28 cellular contexts compared by ENCODE assay signal in genomic region chr17:11874756-11875155, GRCh38.
"Had no signal": no experiment of that assay in that cellular context is flagged by ENCODE, and none has a peak within 500 bp of the region (broad histone marks: within the 10 kb centered on the region; RNA-seq: fewer than 3 reads in every experiment).

No MANE protein-coding gene starts in this region.

- H3K4me1 ChIP-seq: parathyroid adenoma, psoas muscle, right lobe of liver, sigmoid colon, stomach, thyroid gland, tibial nerve, upper lobe of left lung, vagina had no signal

- ATAC-seq: naive thymus-derived CD8-positive, alpha-beta T cell; natural killer cell treated with Interleukin-12 subunit alpha and Interleukin-12 subunit beta and Interleukin-15 and Interleukin-18, amount 100 ng/mL, for 72 hours; psoas muscle; right cardiac atrium; right lobe of liver; stimulated activated effector memory CD8-positive, alpha-beta T cell treated with anti-CD3 and anti-CD28 coated beads, Interleukin-12 subunit alpha, Interleukin-12 subunit beta, amount 100 ng/mL, for 72 hours; stimulated activated naive B cell treated with anti-CD40 and anti-IgM and Interleukin-4, amounts not matched to agents 10 μg/mL and 1 μg/mL and 100 μg/mL, for 72 hours had no signal

- H3K36me3 ChIP-seq: neural progenitor cell, ovary, right lobe of liver, sigmoid colon, stomach, thoracic aorta, thyroid gland, tibial nerve, upper lobe of left lung, vagina had no signal

- H3K27ac ChIP-seq: neural progenitor cell, ovary, parathyroid adenoma, psoas muscle, right lobe of liver, sigmoid colon, stomach, thoracic aorta, thyroid gland, tibial nerve, upper lobe of left lung, vagina had no signal

- H3K36me3 Mint-ChIP-seq: naive thymus-derived CD8-positive, alpha-beta T cell; natural killer cell treated with Interleukin-12 subunit alpha and Interleukin-12 subunit beta and Interleukin-15 and Interleukin-18, amount 100 ng/mL, for 72 hours; neural progenitor cell; stimulated activated effector memory CD8-positive, alpha-beta T cell treated with anti-CD3 and anti-CD28 coated beads, Interleukin-12 subunit alpha, Interleukin-12 subunit beta, amount 100 ng/mL, for 72 hours; stimulated activated naive B cell treated with anti-CD40 and anti-IgM and Interleukin-4, amounts not matched to agents 10 μg/mL and 1 μg/mL and 100 μg/mL, for 72 hours had no signal

- H3K27me3 ChIP-seq: neural progenitor cell, ovary, right lobe of liver, sigmoid colon, thyroid gland, tibial nerve, upper lobe of left lung, vagina had no signal

- H3K4me1 Mint-ChIP-seq: naive thymus-derived CD8-positive, alpha-beta T cell; nephron progenitor cell; neural progenitor cell; stimulated activated effector memory CD8-positive, alpha-beta T cell treated with anti-CD3 and anti-CD28 coated beads, Interleukin-12 subunit alpha, Interleukin-12 subunit beta, amount 100 ng/mL, for 72 hours; stimulated activated naive B cell treated with anti-CD40 and anti-IgM and Interleukin-4, amounts not matched to agents 10 μg/mL and 1 μg/mL and 100 μg/mL, for 72 hours had no signal

- H3K4me3 Mint-ChIP-seq: naive thymus-derived CD8-positive, alpha-beta T cell; natural killer cell treated with Interleukin-12 subunit alpha and Interleukin-12 subunit beta and Interleukin-15 and Interleukin-18, amount 100 ng/mL, for 72 hours; nephron progenitor cell; neural progenitor cell; stimulated activated effector memory CD8-positive, alpha-beta T cell treated with anti-CD3 and anti-CD28 coated beads, Interleukin-12 subunit alpha, Interleukin-12 subunit beta, amount 100 ng/mL, for 72 hours; stimulated activated naive B cell treated with anti-CD40 and anti-IgM and Interleukin-4, amounts not matched to agents 10 μg/mL and 1 μg/mL and 100 μg/mL, for 72 hours; stimulated activated naive CD8-positive, alpha-beta T cell treated with anti-CD3 and anti-CD28 coated beads, Interleukin-15, Interleukin-2, amounts not matched to agents 100 ng/mL and 50 ng/mL, for 24 hours had no signal

- DNase-seq: naive thymus-derived CD8-positive, alpha-beta T cell; nephron progenitor cell; occipital lobe; ovary; posterior cingulate gyrus; psoas muscle; right cardiac atrium; right lobe of liver; sigmoid colon; small intestine; stimulated activated CD4-positive, alpha-beta T cell treated with anti-CD3 and anti-CD28 coated beads, Interleukin-15, amount 100 ng/mL, for 24 hours; stimulated activated CD4-positive, alpha-beta T cell treated with anti-CD3 and anti-CD28 coated beads, Interleukin-2, amount 100 ng/mL, for 24 hours; stimulated activated CD4-positive, alpha-beta T cell treated with anti-CD3 and anti-CD28 coated beads, Interleukin-2, amount 100 ng/mL, for 48 hours; stimulated activated CD4-positive, alpha-beta T cell treated with anti-CD3 and anti-CD28 coated beads, Interleukin-4, amount 100 ng/mL, for 24 hours; stimulated activated naive B cell treated with anti-CD40 and anti-IgM and Interleukin-4, amounts not matched to agents 10 μg/mL and 1 μg/mL and 100 μg/mL, for 72 hours; stimulated activated naive CD4-positive, alpha-beta T cell treated with Interleukin-2 at 50 U/mL for 16 hours; stomach; trophoblast cell had no signal

- H3K9me3 ChIP-seq: ovary, psoas muscle, right lobe of liver, thoracic aorta, thyroid gland had no signal

- H3K4me3 ChIP-seq: neural progenitor cell, ovary, psoas muscle, right lobe of liver, sigmoid colon, stomach, thoracic aorta, thyroid gland, tibial nerve, upper lobe of left lung, vagina had no signal

- H3K9me3 Mint-ChIP-seq: natural killer cell treated with Interleukin-12 subunit alpha and Interleukin-12 subunit beta and Interleukin-15 and Interleukin-18, amount 100 ng/mL, for 72 hours; stimulated activated effector memory CD8-positive, alpha-beta T cell treated with anti-CD3 and anti-CD28 coated beads, Interleukin-12 subunit alpha, Interleukin-12 subunit beta, amount 100 ng/mL, for 72 hours; stimulated activated naive B cell treated with anti-CD40 and anti-IgM and Interleukin-4, amounts not matched to agents 10 μg/mL and 1 μg/mL and 100 μg/mL, for 72 hours had no signal

- H3K27ac Mint-ChIP-seq: naive thymus-derived CD8-positive, alpha-beta T cell; natural killer cell treated with Interleukin-12 subunit alpha and Interleukin-12 subunit beta and Interleukin-15 and Interleukin-18, amount 100 ng/mL, for 72 hours; nephron progenitor cell; neural progenitor cell; stimulated activated effector memory CD8-positive, alpha-beta T cell treated with anti-CD3 and anti-CD28 coated beads, Interleukin-12 subunit alpha, Interleukin-12 subunit beta, amount 100 ng/mL, for 72 hours; stimulated activated naive B cell treated with anti-CD40 and anti-IgM and Interleukin-4, amounts not matched to agents 10 μg/mL and 1 μg/mL and 100 μg/mL, for 72 hours; stimulated activated naive CD8-positive, alpha-beta T cell treated with anti-CD3 and anti-CD28 coated beads, Interleukin-15, Interleukin-2, amounts not matched to agents 100 ng/mL and 50 ng/mL, for 24 hours had no signal

- H3K27me3 Mint-ChIP-seq: natural killer cell treated with Interleukin-12 subunit alpha and Interleukin-12 subunit beta and Interleukin-15 and Interleukin-18, amount 100 ng/mL, for 72 hours had no signal
